9 cellular contexts compared by ENCODE assay signal in the genomic region with DNA sequence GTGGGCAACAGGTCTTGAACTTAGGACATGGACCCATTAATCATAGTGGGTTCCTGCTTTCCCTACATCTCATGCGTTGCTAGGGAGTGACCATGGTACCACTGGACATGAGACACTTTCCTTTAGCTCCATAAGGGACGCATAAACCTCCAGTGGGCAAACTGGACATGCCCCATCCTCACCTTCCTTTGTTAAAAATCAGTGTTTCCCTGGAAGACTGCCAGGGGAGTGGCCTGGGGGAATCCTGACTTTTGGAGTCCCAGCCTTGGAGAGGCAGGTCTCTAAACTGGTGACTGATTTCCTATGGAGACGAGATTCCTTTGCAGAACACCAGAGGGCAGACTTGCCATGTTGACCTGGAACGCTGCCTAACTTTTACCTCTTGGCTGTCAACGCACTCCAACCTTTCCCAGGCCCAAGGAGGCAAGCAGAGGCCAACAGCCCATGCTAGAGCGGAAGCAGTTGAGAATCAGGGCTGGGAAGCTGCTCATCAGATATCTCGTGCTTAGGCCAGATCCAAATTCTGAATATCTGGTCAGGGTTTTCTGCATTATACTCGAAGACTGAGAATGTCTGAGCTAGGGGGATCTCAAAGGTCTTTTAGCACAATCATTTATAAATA. TPM values are rescaled to one million over a fixed set of nuclear protein-coding genes. Genes with fewer than 3 reads are reported as not detected.
A peak's percentile ranks its signal among the peaks of the same experiment; 100 is the strongest.
DNase-seq lines count a peak whose midpoint lies in the region; ATAC-seq and TF ChIP-seq lines count a peak whose summit lies in the region.
"Had no signal": no experiment of that assay in that cellular context is flagged by ENCODE, and none has a peak within 500 bp of the region (broad histone marks: within the 10 kb centered on the region; RNA-seq: fewer than 3 reads in every experiment).

No MANE protein-coding gene starts in this region.

- POLR2A ChIA-PET in CD4-positive, alpha-beta T cell (lab: Charles Lee), result interaction anchor here (0.6 to 1.0 kb wide), 2 partner anchors 39 to 102 kb away, joined by 3 read pairs; no protein-coding TSS in a partner anchor

- ATAC-seq in CD4-positive, alpha-beta T cell (ENCODE audit: poor library complexity), result peak; percentile 82
- ATAC-seq in GM19467 (IDR thresholded peaks at IDR 0.05; ENCODE audit: unreplicated experiment) (peak; percentile 55), GM19395 (IDR thresholded peaks at IDR 0.05; ENCODE audit: unreplicated experiment) (no peak)

- peak in 9 of 10 experiments; percentile 21 to 45 (median 31) for DNase-seq in CD4-positive, alpha-beta T cell
- peak; percentile 72 for DNase-seq in NB4 (ENCODE audit: low read depth)
- peak; percentile 36 for DNase-seq in T-helper 9 cell
- DNase-seq in brain microvascular endothelial cell, result peak; percentile 54
- DNase-seq in iPS-NIHi7 (ENCODE audit: extremely low spot score), result peak; percentile 85
- peak; percentile 65 for DNase-seq in stimulated activated CD4-positive, alpha-beta T cell treated with anti-CD3 and anti-CD28 coated beads, Interleukin-15, amount 100 ng/mL, for 24 hours

- no peaks in the 10 kb centered on the region for H3K4me1 Mint-ChIP-seq in CD4-positive, alpha-beta T cell (ENCODE audit: low read depth)

- in situ Hi-C loops in brain microvascular endothelial cell (cut with HindIII; ENCODE audit: low pct_ligation_motif_present, low sequenced_read_pairs), result no loop called here

- H3K27ac ChIP-seq in CD4-positive, alpha-beta T cell (ENCODE audit: low read depth, low read length), result no peak overlapping the region
- no peak overlapping the region for H3K27ac ChIP-seq in brain microvascular endothelial cell

- H3K36me3 Mint-ChIP-seq in CD4-positive, alpha-beta T cell (ENCODE audit: low read depth), result no peaks in the 10 kb centered on the region

- no peak overlapping the region for H3K4me3 Mint-ChIP-seq in CD4-positive, alpha-beta T cell

- H3K4me3 ChIP-seq in NB4 (ENCODE audit: low read depth, low read length) (no peak overlapping the region), brain microvascular endothelial cell (ENCODE audit: low read depth, low read length) (no peak overlapping the region)

- H3K27ac Mint-ChIP-seq in CD4-positive, alpha-beta T cell, result no peak overlapping the region

- intact Hi-C loops in CD4-positive, alpha-beta T cell (cut with DNase I, micrococcal nuclease), result loop anchor here (1.0 to 5.0 kb wide), 4 partner anchors 62 to 189 kb away; no protein-coding TSS in a partner anchor

- H3K36me3 ChIP-seq in brain microvascular endothelial cell (replicated peaks), result no peaks in the 10 kb centered on the region

- peak; percentile 78 for TF ChIP-seq CTCF in CD4-positive, alpha-beta T cell (IDR thresholded peaks at IDR 0.05)
- TF ChIP-seq CTCF in NB4 (IDR thresholded peaks at IDR 0.05; ENCODE audit: low read depth, low read length) (peak; percentile 74), brain microvascular endothelial cell (IDR thresholded peaks at IDR 0.05; ENCODE audit: low read depth, low read length, missing control alignments) (peak; percentile 87)

- no peaks in the 10 kb centered on the region for H3K9me3 Mint-ChIP-seq in CD4-positive, alpha-beta T cell

- CTCF ChIA-PET in CD4-positive, alpha-beta T cell (lab: Charles Lee), result interaction anchor here (0.8 to 3.7 kb wide), 5 partner anchors 32 to 188 kb away, joined by 3 to 22 read pairs (median 4); no protein-coding TSS in a partner anchor

- no peaks in the 10 kb centered on the region for H3K27me3 Mint-ChIP-seq in CD4-positive, alpha-beta T cell

- TF ChIP-seq POLR2A in NB4 (IDR thresholded peaks at IDR 0.05; ENCODE audit: extremely low read depth, insufficient read length), result no peak

- H3K27me3 ChIP-seq in CD4-positive, alpha-beta T cell (ENCODE audit: control insufficient read depth, insufficient read depth, low read length), result no peaks in the 10 kb centered on the region
- H3K27me3 ChIP-seq in brain microvascular endothelial cell (replicated peaks), result no peaks in the 10 kb centered on the region

- no peaks in the 10 kb centered on the region for H3K9me3 ChIP-seq in CD4-positive, alpha-beta T cell (ENCODE audit: control insufficient read depth, low read length)

RNA-seq across cellular contexts. Expression of gene XIRP1, which starts 2.6 kb away (rescaled TPM):
- not detected for total RNA-seq in CD4-positive, alpha-beta T cell
- total RNA-seq: subcutaneous adipose tissue had no signal

RNA-seq across cellular contexts. Expression of gene CSRNP1, which starts 36.4 kb away (rescaled TPM):
- 100 to 1,000 TPM; 357 to 368 TPM for total RNA-seq in CD4-positive, alpha-beta T cell

Comparison
In these comparisons a context has a peak if more than half of its experiments do, and no peak if none do; other contexts are left out.
1. DNase-seq: peak in every context shown above with its lines; median percentile 85 in iPS-NIHi7; 72 in NB4; 65 in stimulated activated CD4-positive, alpha-beta T cell treated with anti-CD3 and anti-CD28 coated beads, Interleukin-15, amount 100 ng/mL, for 24 hours; 54 in brain microvascular endothelial cell; 36 in T-helper 9 cell; 31 in CD4-positive, alpha-beta T cell.